Comparison of ENCODE assay signal across 13 cellular contexts in the genomic region with DNA sequence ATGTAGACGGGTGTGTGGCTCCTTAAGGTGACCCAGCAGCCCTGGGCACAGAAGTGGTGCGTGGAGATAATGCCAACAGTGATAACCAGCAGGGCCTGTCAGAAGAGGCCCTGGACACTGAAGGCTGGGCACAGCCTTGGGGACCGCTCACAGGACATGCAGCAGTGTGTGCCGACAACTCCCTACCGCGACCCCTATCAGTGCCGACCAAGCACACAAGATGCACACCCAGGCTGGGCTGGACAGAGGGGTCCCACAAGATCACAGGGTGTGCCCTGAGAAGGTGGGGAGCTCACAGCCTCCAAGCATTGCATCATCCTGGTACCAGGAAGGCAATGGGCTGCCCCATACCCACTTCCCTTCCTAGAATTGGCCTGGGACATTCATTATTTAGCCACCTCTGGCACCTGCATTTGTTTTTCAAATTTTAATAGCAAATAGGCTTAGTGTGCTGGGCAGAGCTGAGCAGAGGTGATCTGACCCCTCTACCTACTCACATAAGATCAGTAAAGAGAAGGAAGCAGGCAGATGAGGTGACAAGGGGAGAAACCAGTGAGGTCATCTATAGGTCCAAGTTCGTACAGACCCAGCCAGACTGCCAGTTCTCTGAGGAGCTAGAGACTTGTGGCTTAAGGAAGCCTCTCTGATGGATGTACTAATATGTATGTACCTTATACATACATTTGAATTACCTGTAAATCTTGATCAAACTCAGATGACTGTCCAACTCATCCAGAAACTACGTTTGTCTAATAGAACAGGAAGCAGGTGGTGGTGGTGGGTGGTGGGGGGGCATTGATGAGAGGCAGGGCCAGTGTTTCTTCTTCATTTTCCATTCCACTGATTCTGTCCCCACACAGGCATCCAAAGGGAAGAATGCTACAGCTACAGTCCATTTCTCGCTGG. TPM values are rescaled to one million over a fixed set of nuclear protein-coding genes. Genes with fewer than 3 reads are reported as not detected.
A peak's percentile ranks its signal among the peaks of the same experiment; 100 is the strongest.
DNase-seq lines count a peak whose midpoint lies in the region; ATAC-seq and TF ChIP-seq lines count a peak whose summit lies in the region.
"Had no signal": no experiment of that assay in that cellular context is flagged by ENCODE, and none has a peak within 500 bp of the region (broad histone marks: within the 10 kb centered on the region; RNA-seq: fewer than 3 reads in every experiment).

No MANE protein-coding gene starts in this region.

- TF ChIP-seq CTCF in CD14-positive monocyte (IDR thresholded peaks at IDR 0.05) (no peak), OCI-LY3 (IDR thresholded peaks at IDR 0.05; ENCODE audit: low read depth, low read length) (no peak)

- H3K9ac ChIP-seq in OCI-LY3 (ENCODE audit: low read length), result peak overlapping the region; percentile 45

- H3K4me2 ChIP-seq in OCI-LY3 (ENCODE audit: low read length), result peak overlapping the region; percentile 61

- intact Hi-C loops in CD14-positive monocyte (cut with micrococcal nuclease), result loop anchor here in 1 of 2 donors (5.0 to 10.0 kb wide), 2 partner anchors 34 to 54 kb away; no protein-coding TSS in a partner anchor

- H2AFZ ChIP-seq in OCI-LY3 (ENCODE audit: low read depth, low read length), result no peak overlapping the region

- H3K4me3 Mint-ChIP-seq in CD14-positive monocyte, result peak overlapping the region; percentile 6 to 55

- H3K27me3 Mint-ChIP-seq in CD14-positive monocyte (ENCODE audit: low read depth in 3 of 3), result peaks cover 0 to 3% (median 1%) of the 10 kb centered on the region in 3 donors

- H3K36me3 Mint-ChIP-seq in CD14-positive monocyte, result peaks cover 12 to 31% of the 10 kb centered on the region in 2 donors

- peak overlapping the region; percentile 84 for H3K27ac ChIP-seq in OCI-LY3 (ENCODE audit: low read length)

- peaks cover 100% of the 10 kb centered on the region for H3K79me2 ChIP-seq in OCI-LY3 (ENCODE audit: low read length)

- DNase-seq in CD14-positive monocyte (ENCODE audit: low spot score) (no peak), NCI-H526 treated with DMSO at 0.1 percent for 48 hours (lab: John Stamatoyannopoulos, UW) (no peak), ACHN (no peak), OCI-M1 (lab: John Stamatoyannopoulos, UW) (no peak), HPDE6-E6E7 (ENCODE audit: extremely low spot score) (no peak)
- DNase-seq: activated CD8-positive, alpha-beta memory T cell treated with anti-CD3 and anti-CD28 coated beads, Interleukin-2, amount 50 U/mL, for 4 hours; midbrain; NCI-H1105 treated with DMSO at 0.1 percent for 48 hours; NCI-H510A treated with DMSO at 0.1 percent for 48 hours; T1000 had no signal

- H3K9me3 ChIP-seq in OCI-LY3 (ENCODE audit: insufficient read depth, low read length), result no peaks in the 10 kb centered on the region

- peak overlapping the region; percentile 36 for H3K4me3 ChIP-seq in OCI-LY3 (ENCODE audit: low read length)

- peaks cover 80% of the 10 kb centered on the region for H3K4me1 ChIP-seq in OCI-LY3 (ENCODE audit: low read length)

- peaks cover 41% of the 10 kb centered on the region for H3K4me1 Mint-ChIP-seq in CD14-positive monocyte

- H3K27ac Mint-ChIP-seq in CD14-positive monocyte, result peak overlapping the region in 6 of 7 donors; percentile 12 to 80 (median 63)

- H3K9me3 Mint-ChIP-seq in CD14-positive monocyte, result no peaks in the 10 kb centered on the region

- H3K27me3 ChIP-seq in OCI-LY3 (ENCODE audit: low read depth, low read length), result no peaks in the 10 kb centered on the region

- in situ Hi-C loops in ACHN (cut with HindIII; ENCODE audit: low pct_ligation_motif_present, low pct_unique_long_range_greater_than_20kb, low sequenced_read_pairs), result no loop called here

- H3K36me3 ChIP-seq in OCI-LY3 (replicated peaks; ENCODE audit: low read depth, low read length), result peaks cover 71% of the 10 kb centered on the region

- H4K20me1 ChIP-seq in OCI-LY3 (ENCODE audit: insufficient read depth, low read length), result peaks cover 92% of the 10 kb centered on the region

- ATAC-seq in GM18868 (IDR thresholded peaks at IDR 0.05; ENCODE audit: unreplicated experiment) (peak; percentile 59), HG02678 (IDR thresholded peaks at IDR 0.05; ENCODE audit: unreplicated experiment) (peak; percentile 64)

RNA-seq across cellular contexts. Expression of a gene that starts 55.0 kb away (rescaled TPM):
- polyA plus RNA-seq in CD14-positive monocyte, result 10 to 100 TPM in 1 of 2 donors, 1 to 10 TPM in 1; 8.7 to 11.1 TPM
